9 cellular contexts compared by ENCODE assay signal in the genomic region with DNA sequence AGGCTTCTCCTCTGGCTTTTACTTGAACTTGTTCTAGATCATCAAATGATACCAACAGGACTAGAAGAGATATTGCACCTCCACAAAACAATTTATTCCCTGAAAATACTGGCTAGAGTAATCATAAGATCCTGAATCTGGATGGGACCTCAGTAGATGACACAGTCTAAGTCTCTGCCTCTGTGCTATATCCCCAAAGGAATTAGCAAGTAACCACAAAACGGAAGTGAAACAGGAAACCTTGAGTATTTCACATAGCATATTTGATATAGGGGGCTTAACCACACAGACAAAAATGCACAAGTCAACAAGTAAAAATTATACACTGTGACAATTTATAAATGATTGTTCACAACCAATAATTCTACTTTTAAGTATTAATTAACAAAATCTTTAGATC.
DNase-seq lines count a peak whose midpoint lies in the region; ATAC-seq and TF ChIP-seq lines count a peak whose summit lies in the region.
"Had no signal": no experiment of that assay in that cellular context is flagged by ENCODE, and none has a peak within 500 bp of the region (broad histone marks: within the 10 kb centered on the region; RNA-seq: fewer than 3 reads in every experiment).

No MANE protein-coding gene starts in this region.

- in situ Hi-C loops in ACHN (cut with HindIII; ENCODE audit: low pct_ligation_motif_present, low pct_unique_long_range_greater_than_20kb, low sequenced_read_pairs), result no loop called here

- H3K4me3 ChIP-seq in GM12865 (ENCODE audit: low read depth, low read length) (no peak overlapping the region), fibroblast of the aortic adventitia (ENCODE audit: low read depth, low read length) (no peak overlapping the region)

- DNase-seq in GM12865 (ENCODE audit: low read depth), result peak; percentile 25
- peak; percentile 83 for DNase-seq in NAMALWA (ENCODE audit: low spot score)
- peak; percentile 16 for DNase-seq in fibroblast of the aortic adventitia (ENCODE audit: low read depth)
- DNase-seq in NCI-H774 (lab: John Stamatoyannopoulos, UW), result no peak
- DNase-seq in T1000 (lab: John Stamatoyannopoulos, UW), result no peak
- DNase-seq in NCI-H128 (lab: John Stamatoyannopoulos, UW; ENCODE audit: unreplicated experiment), result no peak
- no peak for DNase-seq in ACHN
- DNase-seq: hippocampal formation had no signal

- no peak for TF ChIP-seq CTCF in GM12865 (IDR thresholded peaks at IDR 0.05; ENCODE audit: insufficient read depth, low read depth, low read length, missing control alignments)
- no peak for TF ChIP-seq CTCF in fibroblast of the aortic adventitia (IDR thresholded peaks at IDR 0.05; ENCODE audit: insufficient read depth, low read length)

- ATAC-seq in HG02610 (IDR thresholded peaks at IDR 0.05; ENCODE audit: unreplicated experiment), result peak; percentile 67

Comparison
In these comparisons a context has a peak if more than half of its experiments do, and no peak if none do; other contexts are left out.
1. DNase-seq: peak in GM12865 (single experiment), NAMALWA (single experiment) and fibroblast of the aortic adventitia (single experiment); none in NCI-H774 (single experiment), T1000 (single experiment), NCI-H128 (single experiment) and ACHN (single experiment).